8 cellular contexts compared by ENCODE assay signal in the genomic region with DNA sequence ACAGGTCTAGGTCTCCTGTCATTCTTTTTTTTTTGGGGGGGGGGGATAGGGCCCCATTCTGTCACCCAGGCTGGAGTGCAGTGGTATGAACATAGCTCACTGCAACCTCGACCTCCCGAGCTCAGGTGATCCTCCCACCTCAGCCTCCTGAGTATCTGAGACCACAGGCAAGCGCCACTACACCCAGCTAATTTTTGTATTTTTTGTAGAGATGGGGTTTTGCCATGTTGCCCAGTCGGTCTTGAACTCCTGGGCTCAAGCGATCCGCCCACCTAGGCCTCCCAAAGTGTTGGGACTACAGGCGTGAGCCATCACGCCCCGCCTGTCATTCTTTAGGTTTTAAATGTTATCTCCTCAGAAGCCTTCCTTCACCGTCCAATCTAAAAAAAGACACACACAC. TPM values are rescaled to one million over a fixed set of nuclear protein-coding genes. Genes with fewer than 3 reads are reported as not detected.
DNase-seq lines count a peak whose midpoint lies in the region; ATAC-seq, FAIRE-seq and TF ChIP-seq lines count a peak whose summit lies in the region.

No MANE protein-coding gene starts in this region.

- peak overlapping the region; percentile 94 for H3K4me3 Mint-ChIP-seq in activated CD8-positive, alpha-beta T cell treated with anti-CD3 and anti-CD28 coated beads for 36 hours

- intact Hi-C loops in activated CD8-positive, alpha-beta T cell treated with anti-CD3 and anti-CD28 coated beads for 36 hours (cut with micrococcal nuclease), result no loop called here
- intact Hi-C loops in right cardiac atrium (cut with DNase I), result no loop called here

- H3K27me3 ChIP-seq in HAP-1 (ENCODE audit: low read depth) (no peaks in the 10 kb centered on the region), right cardiac atrium (ENCODE audit: control insufficient read depth, insufficient read depth) (no peaks in the 10 kb centered on the region)

- H3K36me3 Mint-ChIP-seq in activated CD8-positive, alpha-beta T cell treated with anti-CD3 and anti-CD28 coated beads for 36 hours (ENCODE audit: low read depth), result peaks cover 57% of the 10 kb centered on the region

- CTCF ChIA-PET in activated CD8-positive, alpha-beta T cell treated with anti-CD3 and anti-CD28 coated beads for 36 hours (lab: Charles Lee), result interaction anchor here (3.2 to 6.3 kb wide), 2 partner anchors 10 to 25 kb away, joined by 33 to 46 read pairs; partner anchors contain the start of gene LRRC59

- peaks cover 21% of the 10 kb centered on the region for H3K4me1 Mint-ChIP-seq in activated CD8-positive, alpha-beta T cell treated with anti-CD3 and anti-CD28 coated beads for 36 hours (ENCODE audit: low read depth)

- no peaks in the 10 kb centered on the region for H3K9me3 ChIP-seq in HAP-1
- H3K9me3 ChIP-seq in right cardiac atrium (ENCODE audit: control insufficient read depth, low read length), result no peaks in the 10 kb centered on the region

- peak overlapping the region; percentile 88 for H3K27ac ChIP-seq in right cardiac atrium (ENCODE audit: low read length)
- H3K27ac ChIP-seq in skin epidermis, result peak overlapping the region in 20 of 21 experiments; percentile 81 to 99 (median 94)

- POLR2A ChIA-PET in activated CD8-positive, alpha-beta T cell treated with anti-CD3 and anti-CD28 coated beads for 36 hours (lab: Charles Lee), result interaction anchor here (1.0 to 6.0 kb wide), 11 partner anchors 9 to 188 kb away, joined by 3 to 50 read pairs (median 7); partner anchors contain the start of genes LRRC59 and XYLT2

- DNase-seq in HAP-1 (ENCODE audit: low spot score in 2 of 2) (no peak), right cardiac atrium (no peak), SIG-M5 treated with dmso at 0.1 percent for 504 hours (lab: John Stamatoyannopoulos, UW; ENCODE audit: unreplicated experiment) (no peak), GM12892 (ENCODE audit: insufficient read length) (no peak)
- DNase-seq in activated CD8-positive, alpha-beta T cell treated with anti-CD3 and anti-CD28 coated beads for 36 hours, result no peak
- DNase-seq in stimulated activated CD4-positive, alpha-beta T cell treated with anti-CD3 and anti-CD28 coated beads, Interleukin-15, amount 100 ng/mL, for 24 hours, result no peak

- H3K4me3 ChIP-seq in HAP-1, result peak overlapping the region; percentile 80
- peak overlapping the region; percentile 56 for H3K4me3 ChIP-seq in right cardiac atrium (ENCODE audit: low read length)
- peak overlapping the region; percentile 46 to 83 (median 63) for H3K4me3 ChIP-seq in skin epidermis

- in situ Hi-C loops in HAP-1 (cut with MboI; ENCODE audit: low sequenced_read_pairs), result no loop called here

- 27% methylated on average over 10 of the region's 10 CpGs for WGBS in right cardiac atrium

- H3K4me1 ChIP-seq in HAP-1 (peaks cover 4% of the 10 kb centered on the region; the same call in 1 of the 2 replicates), right cardiac atrium (ENCODE audit: control insufficient read depth, insufficient read depth, low read length) (no peaks in the 10 kb centered on the region)

- peak overlapping the region; percentile 98 for H3K27ac Mint-ChIP-seq in activated CD8-positive, alpha-beta T cell treated with anti-CD3 and anti-CD28 coated beads for 36 hours

- TF ChIP-seq POLR2A in GM12892 (IDR thresholded peaks at IDR 0.05; ENCODE audit: low read depth, low read length), result no peak

- H3K36me3 ChIP-seq in HAP-1 (replicated peaks), result peaks cover 55% of the 10 kb centered on the region

- no peak for ATAC-seq in activated CD8-positive, alpha-beta T cell treated with anti-CD3 and anti-CD28 coated beads for 36 hours
- ATAC-seq in right cardiac atrium, result peak in 1 of 2 donors; percentile 16
- no peak for ATAC-seq in HG02623 (IDR thresholded peaks at IDR 0.05; ENCODE audit: unreplicated experiment)

- no peak for FAIRE-seq in GM12892 (lab: Jason Lieb, UNC)

- no peaks in the 10 kb centered on the region for H3K9me3 Mint-ChIP-seq in activated CD8-positive, alpha-beta T cell treated with anti-CD3 and anti-CD28 coated beads for 36 hours

- H3K27me3 Mint-ChIP-seq in activated CD8-positive, alpha-beta T cell treated with anti-CD3 and anti-CD28 coated beads for 36 hours, result no peaks in the 10 kb centered on the region

- TF ChIP-seq CTCF in activated CD8-positive, alpha-beta T cell treated with anti-CD3 and anti-CD28 coated beads for 36 hours (IDR thresholded peaks at IDR 0.05), result no peak

RNA-seq across cellular contexts. Expression of gene MRPL27, which starts 0.8 kb away (rescaled TPM):
- total RNA-seq in activated CD8-positive, alpha-beta T cell treated with anti-CD3 and anti-CD28 coated beads for 36 hours, result 10 to 100 TPM; 54.6 to 55.8 TPM
- 10 to 100 TPM; 74.4 to 93.0 (median 82.0) TPM for total RNA-seq in right cardiac atrium
- polyA plus RNA-seq in right cardiac atrium, result 194 TPM
- polyA plus RNA-seq in GM12892 (2012; ENCODE audit: missing spikeins), result 77.5 TPM

RNA-seq across cellular contexts. Expression of gene EME1, which starts 0.8 kb away (rescaled TPM):
- 10 to 100 TPM; 48.0 to 48.6 TPM for total RNA-seq in activated CD8-positive, alpha-beta T cell treated with anti-CD3 and anti-CD28 coated beads for 36 hours
- total RNA-seq in right cardiac atrium, result under 1 TPM in 2 of 4 donors, not detected in 2; 0.46 to 0.59 TPM
- polyA plus RNA-seq in right cardiac atrium, result 0.36 TPM
- polyA plus RNA-seq in GM12892 (2012; ENCODE audit: missing spikeins), result 18.3 TPM

RNA-seq across cellular contexts. Expression of gene LRRC59, which starts 25.1 kb away (rescaled TPM):
- 10 to 100 TPM; 70.6 to 71.0 TPM for total RNA-seq in activated CD8-positive, alpha-beta T cell treated with anti-CD3 and anti-CD28 coated beads for 36 hours
- 10 to 100 TPM; 22.9 to 62.0 (median 33.3) TPM for total RNA-seq in right cardiac atrium
- 22.0 TPM for polyA plus RNA-seq in right cardiac atrium
- polyA plus RNA-seq in GM12892 (2012; ENCODE audit: missing spikeins), result 33.4 TPM

RNA-seq across cellular contexts. Expression of gene XYLT2, which starts 26.3 kb away (rescaled TPM):
- 10 to 100 TPM; 24.4 to 25.3 TPM for total RNA-seq in activated CD8-positive, alpha-beta T cell treated with anti-CD3 and anti-CD28 coated beads for 36 hours
- total RNA-seq in right cardiac atrium, result 10 to 100 TPM; 15.8 to 19.1 (median 18.3) TPM
- 13.2 TPM for polyA plus RNA-seq in right cardiac atrium
- polyA plus RNA-seq in GM12892 (2012; ENCODE audit: missing spikeins), result 8.2 TPM

RNA-seq across cellular contexts. Expression of gene ACSF2, which starts 53.8 kb away (rescaled TPM):
- 10 to 100 TPM; 14.5 to 17.5 TPM for total RNA-seq in activated CD8-positive, alpha-beta T cell treated with anti-CD3 and anti-CD28 coated beads for 36 hours
- total RNA-seq in right cardiac atrium, result 100 to 1,000 TPM in 2 of 4 donors, 10 to 100 TPM in 2; 61.1 to 112 (median 96.7) TPM
- polyA plus RNA-seq in right cardiac atrium, result 81.6 TPM
- 22.5 TPM for polyA plus RNA-seq in GM12892 (2012; ENCODE audit: missing spikeins)

Comparison
In these comparisons a context has a peak if more than half of its experiments do, and no peak if none do; other contexts are left out.
1. RNA of gene EME1, which starts 0.8 kb away (total RNA-seq): 48.0 to 48.6 TPM in activated CD8-positive, alpha-beta T cell treated with anti-CD3 and anti-CD28 coated beads for 36 hours; 0.46 to 0.59 TPM in right cardiac atrium; every median in the first group is over 10 times any median in the second.
2. Peak in every context shown above with its lines, with median percentiles within 50 percentile points of each other: H3K4me3 ChIP-seq.